9 cellular contexts compared by ENCODE assay signal in genomic region chr1:3564921-3565831, GRCh38. TPM values are rescaled to one million over a fixed set of nuclear protein-coding genes. Genes with fewer than 3 reads are reported as not detected.
DNase-seq lines count a peak whose midpoint lies in the region; ATAC-seq and TF ChIP-seq lines count a peak whose summit lies in the region.
"Had no signal": no experiment of that assay in that cellular context is flagged by ENCODE, and none has a peak within 500 bp of the region (broad histone marks: within the 10 kb centered on the region; RNA-seq: fewer than 3 reads in every experiment).

No MANE protein-coding gene starts in this region.

- H3K9ac ChIP-seq in fibroblast of lung (ENCODE audit: insufficient read depth, low read length): no peak overlapping the region

- no peak for TF ChIP-seq POLR2A in prostate gland (IDR thresholded peaks at IDR 0.05)

- no peaks in the 10 kb centered on the region for H3K9me3 Mint-ChIP-seq in Calu3 (ENCODE audit: low read depth, unreplicated experiment)

- no peaks in the 10 kb centered on the region for H3K27me3 ChIP-seq in fibroblast of lung (ENCODE audit: control insufficient read depth, insufficient read depth, low read length)
- no peaks in the 10 kb centered on the region for H3K27me3 ChIP-seq in prostate gland (replicated peaks; ENCODE audit: insufficient read depth)

- H3K27ac ChIP-seq in fibroblast of lung (ENCODE audit: insufficient read depth, low read length): no peak overlapping the region
- H3K27ac ChIP-seq in prostate gland: no peak overlapping the region

- H3K4me3 Mint-ChIP-seq in Calu3 (ENCODE audit: low read depth, unreplicated experiment): no peak overlapping the region

- no TSS peak for BruUV-seq in Calu3 (replicated peaks; lab: Mats Ljungman, UMichigan)

- no peak overlapping the region for H3K4me3 ChIP-seq in fibroblast of lung (replicated peaks in 1 of 4; ENCODE audit: control extremely low read depth in 1 of 4, insufficient read depth in 1 of 4, low read depth in 3 of 4, low read length in 4 of 4)
- no peak overlapping the region for H3K4me3 ChIP-seq in prostate gland

- H3K36me3 Mint-ChIP-seq in Calu3 (ENCODE audit: insufficient read depth, unreplicated experiment): peaks cover 4% of the 10 kb centered on the region

- no peaks in the 10 kb centered on the region for H3K27me3 Mint-ChIP-seq in Calu3 (ENCODE audit: unreplicated experiment)

- no peaks in the 10 kb centered on the region for H3K4me1 Mint-ChIP-seq in Calu3 (ENCODE audit: low read depth, unreplicated experiment)

- no peaks in the 10 kb centered on the region for H4K20me1 ChIP-seq in fibroblast of lung (ENCODE audit: control insufficient read depth, extremely low read depth, insufficient read depth, low read length)

- H3K27ac Mint-ChIP-seq in Calu3 (ENCODE audit: unreplicated experiment): no peak overlapping the region

- no peak overlapping the region for H3K4me2 ChIP-seq in fibroblast of lung (ENCODE audit: extremely low read depth, insufficient read depth, low read length)

- H2AFZ ChIP-seq in fibroblast of lung (ENCODE audit: low read length): no peak overlapping the region

- CTCF ChIA-PET in Calu3 (lab: Charles Lee): interaction anchor here (1.0 to 2.1 kb wide), 2 partner anchors 22 to 54 kb away, joined by 3 to 12 read pairs; no protein-coding TSS in a partner anchor

- TF ChIP-seq CTCF in Calu3 (IDR thresholded peaks at IDR 0.05; ENCODE audit: unreplicated experiment) (peak; percentile 90), fibroblast of lung (conservative IDR thresholded peaks at IDR 0.05 in 1 of 2, IDR thresholded peaks at IDR 0.05 in 1 of 2; ENCODE audit: low read depth in 1 of 2, low read length in 2 of 2) (peak; percentile 81 to 85), prostate gland (IDR thresholded peaks at IDR 0.05) (peak; percentile 57 to 87 (median 70))

- WGBS in prostate gland: 76% methylated on average over 29 of the region's 29 CpGs

- peak; percentile 20 for DNase-seq in Calu3
- peak; percentile 67 for DNase-seq in HPDE6-E6E7 (ENCODE audit: extremely low spot score)
- peak; percentile 25 for DNase-seq in activated CD4-positive, alpha-beta T cell treated with anti-CD3 and anti-CD28 coated beads, Interleukin-2, amount 50 U/mL, for 1 hour
- DNase-seq in fibroblast of lung (ENCODE audit: low read depth in 2 of 2): peak in 1 of 2 donors; percentile 18
- DNase-seq in prostate gland (ENCODE audit: low spot score): no peak
- DNase-seq in A172 (ENCODE audit: low spot score): no peak
- no peak for DNase-seq in mucosa of gallbladder (ENCODE audit: low spot score)
- DNase-seq: left cardiac atrium had no signal

- H3K36me3 ChIP-seq in fibroblast of lung (ENCODE audit: control insufficient read depth, insufficient read depth, low read length) (no peaks in the 10 kb centered on the region), prostate gland (no peaks in the 10 kb centered on the region)

- ATAC-seq in HG03442 (IDR thresholded peaks at IDR 0.05; ENCODE audit: unreplicated experiment): no peak

- H3K4me1 ChIP-seq in fibroblast of lung (ENCODE audit: control insufficient read depth, extremely low read depth, insufficient read depth, low read length): no peaks in the 10 kb centered on the region
- H3K4me1 ChIP-seq in prostate gland (replicated peaks): no peaks in the 10 kb centered on the region

- intact Hi-C loops in Calu3 (cut with micrococcal nuclease; ENCODE audit: unreplicated experiment): loop anchor here (1.0 kb wide), 2 partner anchors 50 to 54 kb away; no protein-coding TSS in a partner anchor
- intact Hi-C loops in prostate gland (cut with DNase I): no loop called here

- no peaks in the 10 kb centered on the region for H3K79me2 ChIP-seq in fibroblast of lung (ENCODE audit: control insufficient read depth, insufficient read depth, low read length)

- H3K9me3 ChIP-seq in fibroblast of lung (ENCODE audit: control insufficient read depth, insufficient read depth, low read depth, low read length) (no peaks in the 10 kb centered on the region), prostate gland (no peaks in the 10 kb centered on the region)

RNA-seq across cellular contexts. Expression of gene MEGF6, which starts 46.1 kb away (rescaled TPM):
- total RNA-seq in Calu3 (2022): 32.4 and 33.8 TPM in 2 replicates
- 8.0 and 11.6 TPM in 2 replicates for total RNA-seq in fibroblast of lung
- polyA plus RNA-seq in fibroblast of lung: 0.54 and 1.6 TPM in 2 replicates
- 2.7 and 5.5 TPM in 2 replicates for polyA plus RNA-seq in fibroblast of lung (2012)
- polyA minus RNA-seq in fibroblast of lung (ENCODE audit: low replicate concordance): 0.59 and 2.4 TPM in 2 replicates
- 10 to 100 TPM; 67.3 to 82.5 TPM for total RNA-seq in prostate gland
- total RNA-seq in A172 (2014; rRNA removed; shearing (Covaris generic)): 21.7 and 22.4 TPM in 2 replicates
- total RNA-seq in mucosa of gallbladder: 43.4 TPM

RNA-seq across cellular contexts. Expression of gene TPRG1L, which starts 59.6 kb away (rescaled TPM):
- 22.5 and 27.3 TPM in 2 replicates for total RNA-seq in Calu3 (2022)
- total RNA-seq in fibroblast of lung: 22.3 and 22.9 TPM in 2 replicates
- polyA plus RNA-seq in fibroblast of lung: 56.7 and 60.6 TPM in 2 replicates
- polyA plus RNA-seq in fibroblast of lung (2012): 47.8 and 48.2 TPM in 2 replicates
- polyA minus RNA-seq in fibroblast of lung (ENCODE audit: low replicate concordance): 47.6 and 64.3 TPM in 2 replicates
- total RNA-seq in prostate gland: 10 to 100 TPM; 26.4 to 35.0 TPM
- total RNA-seq in A172 (2014; rRNA removed; shearing (Covaris generic)): 6.7 and 9.4 TPM in 2 replicates
- 96.5 TPM for total RNA-seq in mucosa of gallbladder

Comparison
In these comparisons a context has a peak if more than half of its experiments do, and no peak if none do; other contexts are left out.
1. DNase-seq: peak in Calu3 (single experiment), HPDE6-E6E7 (single experiment) and activated CD4-positive, alpha-beta T cell treated with anti-CD3 and anti-CD28 coated beads, Interleukin-2, amount 50 U/mL, for 1 hour (single experiment); none in prostate gland (single experiment), A172 (single experiment) and mucosa of gallbladder (single experiment).
2. Peak in every context shown above with its lines, with median percentiles within 50 percentile points of each other: CTCF ChIP-seq.